ENCODE assay signal across 18 cellular contexts in genomic region chr5:2178528-2178927, GRCh38.
A peak's percentile ranks its signal among the peaks of the same experiment; 100 is the strongest.
DNase-seq lines count a peak whose midpoint lies in the region; ATAC-seq and TF ChIP-seq lines count a peak whose summit lies in the region.
"Had no signal": no experiment of that assay in that cellular context is flagged by ENCODE, and none has a peak within 500 bp of the region (broad histone marks: within the 10 kb centered on the region; RNA-seq: fewer than 3 reads in every experiment).

No MANE protein-coding gene starts in this region.

- H2AFZ ChIP-seq in neuronal stem cell (ENCODE audit: low read length): no peak overlapping the region
- H2AFZ ChIP-seq: GM23338 had no signal

- TF ChIP-seq CTCF in upper lobe of left lung (IDR thresholded peaks at IDR 0.05) (no peak), progenitor cell of endocrine pancreas (IDR thresholded peaks at IDR 0.05; ENCODE audit: unreplicated experiment) (no peak), vagina (IDR thresholded peaks at IDR 0.05) (no peak)

- no peak overlapping the region for H4K8ac ChIP-seq in neuronal stem cell (ENCODE audit: low read depth, low read length)

- H3K9me3 ChIP-seq in neuronal stem cell (replicated peaks in 1 of 2; ENCODE audit: control insufficient read depth in 2 of 2, insufficient read depth in 1 of 2, low read depth in 1 of 2, low read length in 2 of 2) (no peaks in the 10 kb centered on the region), upper lobe of left lung (no peaks in the 10 kb centered on the region), vagina (no peaks in the 10 kb centered on the region)
- H3K9me3 ChIP-seq: A549, Caco-2 had no signal

- intact Hi-C loops in vagina (cut with DNase I): no loop called here

- H3K9ac ChIP-seq in neuronal stem cell (ENCODE audit: low read depth, low read length, poor library complexity): peak overlapping the region; percentile 50

- H3K4ac ChIP-seq in neuronal stem cell (ENCODE audit: low read length): no peak overlapping the region

- H3K27ac ChIP-seq in neuronal stem cell (replicated peaks; ENCODE audit: low read length) (no peak overlapping the region), upper lobe of left lung (no peak overlapping the region), vagina (no peak overlapping the region)
- H3K27ac ChIP-seq: 22Rv1, A549, C4-2B, HL-60 had no signal

- peak overlapping the region; percentile 22 for H2BK120ac ChIP-seq in neuronal stem cell (ENCODE audit: low read depth, low read length)

- H3K23ac ChIP-seq in neuronal stem cell (ENCODE audit: low read depth, low read length, poor library complexity): peak overlapping the region; percentile 55

- no peaks in the 10 kb centered on the region for H3K27me3 Mint-ChIP-seq in activated CD8-positive, alpha-beta memory T cell treated with anti-CD3 and anti-CD28 coated beads, Interleukin-2, amount 10 ng/mL, durations not matched to agents 7 days and 5 days
- peaks cover 20% of the 10 kb centered on the region for H3K27me3 Mint-ChIP-seq in stimulated activated naive CD8-positive, alpha-beta T cell treated with anti-CD3 and anti-CD28 coated beads, Interleukin-15, amount 100 ng/mL, for 72 hours
- H3K27me3 Mint-ChIP-seq in progenitor cell of endocrine pancreas: peaks cover 58% of the 10 kb centered on the region

- DNase-seq in activated CD8-positive, alpha-beta memory T cell treated with anti-CD3 and anti-CD28 coated beads, Interleukin-2, amount 50 U/mL, for 48 hours: peak; percentile 35
- DNase-seq in activated CD8-positive, alpha-beta memory T cell treated with anti-CD3 and anti-CD28 coated beads, Interleukin-2, amount 10 ng/mL, durations not matched to agents 7 days and 5 days: no peak
- DNase-seq in stimulated activated naive CD8-positive, alpha-beta T cell treated with anti-CD3 and anti-CD28 coated beads, Interleukin-15, amount 100 ng/mL, for 72 hours: no peak
- no peak for DNase-seq in stimulated activated naive CD8-positive, alpha-beta T cell treated with anti-CD3 and anti-CD28 coated beads, Interleukin-15, Interleukin-2, amounts not matched to agents 100 U/mL and 50 U/mL, for 24 hours
- DNase-seq in neuronal stem cell (ENCODE audit: low spot score): no peak
- DNase-seq in upper lobe of left lung: peak; percentile 17 to 59
- DNase-seq in progenitor cell of endocrine pancreas (ENCODE audit: low spot score, unreplicated experiment): no peak
- no peak for DNase-seq in vagina (ENCODE audit: extremely low spot score in 2 of 2)
- DNase-seq: AML-193; Caco-2; CD4-positive, alpha-beta T cell; HFFc6 had no signal

- H3K4me2 ChIP-seq in neuronal stem cell (ENCODE audit: insufficient read depth, low read length, poor library complexity, severe bottlenecking): no peak overlapping the region
- H3K4me2 ChIP-seq: A549, GM23338 had no signal

- no peak for TF ChIP-seq EP300 in upper lobe of left lung (IDR thresholded peaks at IDR 0.05)

- no peak for TF ChIP-seq POLR2A in upper lobe of left lung (IDR thresholded peaks at IDR 0.05)
- TF ChIP-seq POLR2A in vagina (IDR thresholded peaks at IDR 0.05): no peak

- peak overlapping the region; percentile 25 for H3K14ac ChIP-seq in neuronal stem cell (ENCODE audit: low read length)

- H3K18ac ChIP-seq in neuronal stem cell (ENCODE audit: low read length): peak overlapping the region; percentile 75

- CTCF ChIA-PET in activated CD8-positive, alpha-beta memory T cell treated with anti-CD3 and anti-CD28 coated beads, Interleukin-2, amount 10 ng/mL, durations not matched to agents 7 days and 5 days (lab: Charles Lee): no interaction called here

- H4K91ac ChIP-seq in neuronal stem cell (ENCODE audit: low read depth, low read length, poor library complexity): no peak overlapping the region

- no peak overlapping the region for H3K27ac Mint-ChIP-seq in activated CD8-positive, alpha-beta memory T cell treated with anti-CD3 and anti-CD28 coated beads, Interleukin-2, amount 10 ng/mL, durations not matched to agents 7 days and 5 days
- no peak overlapping the region for H3K27ac Mint-ChIP-seq in stimulated activated naive CD8-positive, alpha-beta T cell treated with anti-CD3 and anti-CD28 coated beads, Interleukin-15, amount 100 ng/mL, for 72 hours
- H3K27ac Mint-ChIP-seq in progenitor cell of endocrine pancreas: no peak overlapping the region
- H3K27ac Mint-ChIP-seq: CD4-positive, alpha-beta T cell; GM23338; HFFc6 had no signal

- peaks cover 3% of the 10 kb centered on the region for H3K79me1 ChIP-seq in neuronal stem cell (ENCODE audit: low read depth, low read length)

- no peak overlapping the region for H2BK5ac ChIP-seq in neuronal stem cell (ENCODE audit: low read length)

- H3K36me3 Mint-ChIP-seq in activated CD8-positive, alpha-beta memory T cell treated with anti-CD3 and anti-CD28 coated beads, Interleukin-2, amount 10 ng/mL, durations not matched to agents 7 days and 5 days: no peaks in the 10 kb centered on the region
- H3K36me3 Mint-ChIP-seq in progenitor cell of endocrine pancreas (ENCODE audit: insufficient read depth): no peaks in the 10 kb centered on the region

- H3K27me3 ChIP-seq in neuronal stem cell (ENCODE audit: control insufficient read depth in 3 of 3, insufficient read depth in 3 of 3, low read depth in 1 of 3, low read length in 3 of 3): peaks cover 0 to 3% (median 0%) of the 10 kb centered on the region in 3 experiments
- H3K27me3 ChIP-seq in upper lobe of left lung: no peaks in the 10 kb centered on the region
- no peaks in the 10 kb centered on the region for H3K27me3 ChIP-seq in vagina

- H3K9me3 Mint-ChIP-seq in activated CD8-positive, alpha-beta memory T cell treated with anti-CD3 and anti-CD28 coated beads, Interleukin-2, amount 10 ng/mL, durations not matched to agents 7 days and 5 days (ENCODE audit: low read depth): no peaks in the 10 kb centered on the region
- H3K9me3 Mint-ChIP-seq in stimulated activated naive CD8-positive, alpha-beta T cell treated with anti-CD3 and anti-CD28 coated beads, Interleukin-15, amount 100 ng/mL, for 72 hours: no peaks in the 10 kb centered on the region
- no peaks in the 10 kb centered on the region for H3K9me3 Mint-ChIP-seq in progenitor cell of endocrine pancreas (ENCODE audit: low read depth)
- H3K9me3 Mint-ChIP-seq: CD4-positive, alpha-beta T cell; GM23338 had no signal

- peak overlapping the region; percentile 84 for H2BK12ac ChIP-seq in neuronal stem cell (ENCODE audit: low read length)

- H3K4me3 ChIP-seq in neuronal stem cell (ENCODE audit: low read length in 2 of 2): no peak overlapping the region
- no peak overlapping the region for H3K4me3 ChIP-seq in upper lobe of left lung
- no peak overlapping the region for H3K4me3 ChIP-seq in vagina
- H3K4me3 ChIP-seq: A549, GM23338 had no signal

- H3K4me3 Mint-ChIP-seq in activated CD8-positive, alpha-beta memory T cell treated with anti-CD3 and anti-CD28 coated beads, Interleukin-2, amount 10 ng/mL, durations not matched to agents 7 days and 5 days: no peak overlapping the region
- H3K4me3 Mint-ChIP-seq in stimulated activated naive CD8-positive, alpha-beta T cell treated with anti-CD3 and anti-CD28 coated beads, Interleukin-15, amount 100 ng/mL, for 72 hours: no peak overlapping the region
- H3K4me3 Mint-ChIP-seq in progenitor cell of endocrine pancreas (ENCODE audit: low read depth): no peak overlapping the region
- H3K4me3 Mint-ChIP-seq: CD4-positive, alpha-beta T cell; GM23338; HFFc6 had no signal

- H3K4me1 ChIP-seq in neuronal stem cell (ENCODE audit: control insufficient read depth in 2 of 2, insufficient read depth in 1 of 2, low read depth in 1 of 2, low read length in 2 of 2) (peaks cover 1 to 10% of the 10 kb centered on the region in 2 donors), upper lobe of left lung (no peaks in the 10 kb centered on the region), vagina (no peaks in the 10 kb centered on the region)
- H3K4me1 ChIP-seq: A549, Caco-2 had no signal

- no peak overlapping the region for H2BK15ac ChIP-seq in neuronal stem cell (ENCODE audit: low read length)

- no CpG with 5 or more reads among the region's 12 CpGs for WGBS in neuronal stem cell (ENCODE audit: extremely low coverage in 2 of 2, insufficient read length in 2 of 2, insufficient replicate concordance in 1 of 2), 2 donors
- WGBS in upper lobe of left lung, 2 donors: 92 to 97% methylated on average over 5 to 12 of the region's 12 CpGs

- H2AK5ac ChIP-seq in neuronal stem cell (ENCODE audit: low read depth, low read length): peak overlapping the region; percentile 57

- H3K4me1 Mint-ChIP-seq in activated CD8-positive, alpha-beta memory T cell treated with anti-CD3 and anti-CD28 coated beads, Interleukin-2, amount 10 ng/mL, durations not matched to agents 7 days and 5 days: no peaks in the 10 kb centered on the region
- no peaks in the 10 kb centered on the region for H3K4me1 Mint-ChIP-seq in stimulated activated naive CD8-positive, alpha-beta T cell treated with anti-CD3 and anti-CD28 coated beads, Interleukin-15, amount 100 ng/mL, for 72 hours
- peaks cover 4% of the 10 kb centered on the region for H3K4me1 Mint-ChIP-seq in progenitor cell of endocrine pancreas (ENCODE audit: low read depth)
- H3K4me1 Mint-ChIP-seq: GM23338 had no signal

- H3K36me3 ChIP-seq in neuronal stem cell (replicated peaks in 1 of 2; ENCODE audit: control insufficient read depth in 2 of 2, insufficient read depth in 2 of 2, low read length in 2 of 2) (no peaks in the 10 kb centered on the region), upper lobe of left lung (no peaks in the 10 kb centered on the region), vagina (no peaks in the 10 kb centered on the region)

- no peak for ATAC-seq in activated CD8-positive, alpha-beta memory T cell treated with anti-CD3 and anti-CD28 coated beads, Interleukin-2, amount 10 ng/mL, durations not matched to agents 7 days and 5 days
- ATAC-seq in stimulated activated naive CD8-positive, alpha-beta T cell treated with anti-CD3 and anti-CD28 coated beads, Interleukin-15, amount 100 ng/mL, for 72 hours: peak; percentile 30
- no peak for ATAC-seq in stimulated activated naive CD8-positive, alpha-beta T cell treated with anti-CD3 and anti-CD28 coated beads, Interleukin-15, Interleukin-2, amounts not matched to agents 100 U/mL and 50 U/mL, for 24 hours
- ATAC-seq in upper lobe of left lung (ENCODE audit: low FRiP score in 2 of 2): no peak
- ATAC-seq: A549, GM23338, HCT116 had no signal

Comparison
In these comparisons a context has a peak if more than half of its experiments do, and no peak if none do; other contexts are left out.
1. DNase-seq: peak in activated CD8-positive, alpha-beta memory T cell treated with anti-CD3 and anti-CD28 coated beads, Interleukin-2, amount 50 U/mL, for 48 hours (single experiment) and upper lobe of left lung (2 of 2); none in activated CD8-positive, alpha-beta memory T cell treated with anti-CD3 and anti-CD28 coated beads, Interleukin-2, amount 10 ng/mL, durations not matched to agents 7 days and 5 days (single experiment), stimulated activated naive CD8-positive, alpha-beta T cell treated with anti-CD3 and anti-CD28 coated beads, Interleukin-15, amount 100 ng/mL, for 72 hours (0 of 2), stimulated activated naive CD8-positive, alpha-beta T cell treated with anti-CD3 and anti-CD28 coated beads, Interleukin-15, Interleukin-2, amounts not matched to agents 100 U/mL and 50 U/mL, for 24 hours (single experiment), neuronal stem cell (single experiment), progenitor cell of endocrine pancreas (single experiment) and vagina (0 of 2).